In genomic region chr17:18661924-18662624, GRCh38 we compare ENCODE assay signal across 11 cellular contexts. TPM values are rescaled to one million over a fixed set of nuclear protein-coding genes. Genes with fewer than 3 reads are reported as not detected.
"Had no signal": no experiment of that assay in that cellular context is flagged by ENCODE, and none has a peak within 500 bp of the region (broad histone marks: within the 10 kb centered on the region; RNA-seq: fewer than 3 reads in every experiment).

No MANE protein-coding gene starts in this region.

RNA-seq across cellular contexts. Expression of gene TBC1D28, which starts 17.9 kb away (rescaled TPM):
- total RNA-seq: activated CD4-positive, alpha-beta memory T cell treated with anti-CD3 and anti-CD28 coated beads, Interleukin-2, amount 10 ng/mL, durations not matched to agents 7 days and 5 days; activated CD4-positive, alpha-beta T cell treated with anti-CD3 and anti-CD28 coated beads for 36 hours; activated CD8-positive, alpha-beta memory T cell treated with anti-CD3 and anti-CD28 coated beads for 36 hours; activated naive CD4-positive, alpha-beta T cell treated with anti-CD3 and anti-CD28 coated beads for 36 hours; activated T-helper 17 cell treated with anti-CD3 and anti-CD28 coated beads, Interleukin-2, amount 50 U/mL, for 72 hours; breast epithelium; cerebellum; OCI-LY7; RPMI7951; T-helper 17 cell had no signal
- polyA plus RNA-seq: adipose tissue had no signal
